In genomic region chr21:13368200-13368599, GRCh38 we compare ENCODE assay signal across 5 cellular contexts.
"Had no signal": no experiment of that assay in that cellular context is flagged by ENCODE, and none has a peak within 500 bp of the region (broad histone marks: within the 10 kb centered on the region; RNA-seq: fewer than 3 reads in every experiment).

No MANE protein-coding gene starts in this region.

- H3K4me1 Mint-ChIP-seq: GM23338, H9 had no signal

- H2AFZ ChIP-seq: GM23338 had no signal

- H3K4me3 Mint-ChIP-seq: GM23338, H9 had no signal

- H3K27ac Mint-ChIP-seq: GM23338, H9 had no signal

- ATAC-seq: GM23338, K562 had no signal

- H3K4me3 ChIP-seq: GM23338, K562 had no signal

- DNase-seq: H9, HCEC 1CT, IMR-90 had no signal

- H3K4me2 ChIP-seq: GM23338 had no signal
